Comparison of ENCODE assay signal across 9 cellular contexts in genomic region chr2:64606495-64607363, GRCh38. TPM values are rescaled to one million over a fixed set of nuclear protein-coding genes. Genes with fewer than 3 reads are reported as not detected.
A peak's percentile ranks its signal among the peaks of the same experiment; 100 is the strongest.
DNase-seq lines count a peak whose midpoint lies in the region; ATAC-seq and TF ChIP-seq lines count a peak whose summit lies in the region.
"Had no signal": no experiment of that assay in that cellular context is flagged by ENCODE, and none has a peak within 500 bp of the region (broad histone marks: within the 10 kb centered on the region; RNA-seq: fewer than 3 reads in every experiment).

No MANE protein-coding gene starts in this region.

- H3K27me3 ChIP-seq in left lung = no peaks in the 10 kb centered on the region

- no peak for TF ChIP-seq CTCF in left lung (IDR thresholded peaks at IDR 0.05)

- H3K4me3 ChIP-seq in left lung = no peak overlapping the region
- H3K4me3 ChIP-seq: A549 had no signal

- H3K36me3 ChIP-seq in left lung = no peaks in the 10 kb centered on the region

- DNase-seq in NK-92 (lab: John Stamatoyannopoulos, UW; ENCODE audit: unreplicated experiment) (peak; percentile 15), UCSD-AML1 (lab: John Stamatoyannopoulos, UW; ENCODE audit: unreplicated experiment) (peak; percentile 56), T47D (ENCODE audit: low read depth in 1 of 2, low spot score in 1 of 2) (peak; percentile 78 to 89), left lung (peak; percentile 91 to 92), T1000 (lab: John Stamatoyannopoulos, UW) (no peak)
- no peak for DNase-seq in NK-92 treated with Interleukin-12 subunit alpha and Interleukin-12 subunit beta, amount 100 ng/mL, for 24 hours (lab: John Stamatoyannopoulos, UW)
- DNase-seq in stimulated activated CD4-positive, alpha-beta T cell treated with anti-CD3 and anti-CD28 coated beads, TNF-alpha, amount 100 ng/mL, for 4 hours (ENCODE audit: low read depth in 3 of 3) = peak; percentile 44 to 70 (median 66)

- ATAC-seq in HG03159 (IDR thresholded peaks at IDR 0.05; ENCODE audit: unreplicated experiment) (peak; percentile 84), left lung (peak; percentile 74)
- ATAC-seq: A549 had no signal

- no peaks in the 10 kb centered on the region for H3K9me3 ChIP-seq in left lung
- H3K9me3 ChIP-seq: A549 had no signal

- intact Hi-C loops in left lung (cut with DNase I) = no loop called here

- H3K27ac ChIP-seq in left lung = no peak overlapping the region
- H3K27ac ChIP-seq: A549 had no signal

- H3K4me1 ChIP-seq in left lung = peaks cover 0 to 25% of the 10 kb centered on the region in 2 donors

- in situ Hi-C loops in T47D (cut with HindIII; ENCODE audit: low pct_unique_long_range_greater_than_20kb, low sequenced_read_pairs) = no loop called here

RNA-seq across cellular contexts. Expression of gene SERTAD2, which starts 47.0 kb away (rescaled TPM):
- total RNA-seq in left lung = 10 to 100 TPM; 17.9 to 18.4 TPM

Comparison
In these comparisons a context has a peak if more than half of its experiments do, and no peak if none do; other contexts are left out.
1. DNase-seq: peak in NK-92 (single experiment), UCSD-AML1 (single experiment), T47D (2 of 2), left lung (2 of 2) and stimulated activated CD4-positive, alpha-beta T cell treated with anti-CD3 and anti-CD28 coated beads, TNF-alpha, amount 100 ng/mL, for 4 hours (3 of 3); none in NK-92 treated with Interleukin-12 subunit alpha and Interleukin-12 subunit beta, amount 100 ng/mL, for 24 hours (single experiment) and T1000 (single experiment).